9 cellular contexts compared by ENCODE assay signal in the genomic region with DNA sequence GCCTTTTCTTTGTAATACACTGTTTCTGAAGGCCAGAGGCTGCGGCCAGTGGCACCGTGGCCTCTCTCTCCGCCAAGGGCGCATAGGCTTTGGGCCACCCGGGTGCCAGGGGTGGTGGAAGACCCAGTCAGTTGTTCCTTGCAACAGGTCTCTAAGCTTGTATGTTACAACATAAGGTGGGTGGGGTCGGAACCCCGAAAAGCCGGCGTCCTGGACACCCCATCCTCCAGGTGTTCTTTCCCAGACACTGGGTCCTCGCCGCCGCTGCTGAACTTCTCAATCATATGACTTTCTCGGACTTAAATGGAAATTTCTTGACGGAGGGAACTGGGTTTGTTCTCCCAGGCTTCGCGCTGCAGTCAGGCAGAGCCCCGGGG. TPM values are rescaled to one million over a fixed set of nuclear protein-coding genes. Genes with fewer than 3 reads are reported as not detected.
DNase-seq lines count a peak whose midpoint lies in the region; ATAC-seq, FAIRE-seq and TF ChIP-seq lines count a peak whose summit lies in the region.
"Had no signal": no experiment of that assay in that cellular context is flagged by ENCODE, and none has a peak within 500 bp of the region (broad histone marks: within the 10 kb centered on the region; RNA-seq: fewer than 3 reads in every experiment).

No MANE protein-coding gene starts in this region.

- peaks cover 19% of the 10 kb centered on the region for H3K27me3 Mint-ChIP-seq in activated CD4-positive, alpha-beta T cell treated with anti-CD3 and anti-CD28 coated beads for 36 hours
- H3K27me3 Mint-ChIP-seq in astrocyte (ENCODE audit: low read depth, unreplicated experiment) (peaks cover 23% of the 10 kb centered on the region), mesothelial cell of epicardium (ENCODE audit: low read depth) (peaks cover 51% of the 10 kb centered on the region)

- FAIRE-seq in astrocyte (lab: Jason Lieb, UNC) = no peak

- intact Hi-C loops in activated CD4-positive, alpha-beta T cell treated with anti-CD3 and anti-CD28 coated beads for 36 hours (cut with DNase I, micrococcal nuclease) = loop anchor here (5.0 to 10.0 kb wide), 9 partner anchors 124 to 901 kb away; a partner anchor contains a TSS
- intact Hi-C loops in tibial artery (cut with DNase I; ENCODE audit: low total_unique reads) = no loop called here

- no peaks in the 10 kb centered on the region for H3K27me3 ChIP-seq in astrocyte (ENCODE audit: insufficient read depth, low read length)
- H3K27me3 ChIP-seq in tibial artery = no peaks in the 10 kb centered on the region

- ATAC-seq in activated CD4-positive, alpha-beta T cell treated with anti-CD3 and anti-CD28 coated beads for 36 hours = no peak
- ATAC-seq in GM21381 (IDR thresholded peaks at IDR 0.05; ENCODE audit: unreplicated experiment) (no peak), HG03469 (IDR thresholded peaks at IDR 0.05; ENCODE audit: unreplicated experiment) (no peak)

- peak overlapping the region; percentile 93 for H3K27ac Mint-ChIP-seq in activated CD4-positive, alpha-beta T cell treated with anti-CD3 and anti-CD28 coated beads for 36 hours
- H3K27ac Mint-ChIP-seq in astrocyte (ENCODE audit: unreplicated experiment) = peak overlapping the region; percentile 26
- no peak overlapping the region for H3K27ac Mint-ChIP-seq in mesothelial cell of epicardium

- no peaks in the 10 kb centered on the region for H4K20me1 ChIP-seq in astrocyte (ENCODE audit: insufficient read depth, low read length)

- CTCF ChIA-PET in activated CD4-positive, alpha-beta T cell treated with anti-CD3 and anti-CD28 coated beads for 36 hours (lab: Charles Lee) = interaction anchor here (0.8 to 2.0 kb wide), 6 partner anchors 9 to 705 kb away, joined by 3 to 5 read pairs (median 4); no protein-coding TSS in a partner anchor

- DNase-seq in activated CD4-positive, alpha-beta T cell treated with anti-CD3 and anti-CD28 coated beads for 36 hours = peak; percentile 31
- no peak for DNase-seq in activated CD4-positive, alpha-beta T cell treated with anti-CD3 and anti-CD28 coated beads, Interleukin-2, amount 50 U/mL, for 1 hour
- DNase-seq in astrocyte (ENCODE audit: low read depth) (no peak), mesothelial cell of epicardium (ENCODE audit: low spot score in 2 of 2, unreplicated experiment in 2 of 2) (no peak), tibial artery (no peak), COLO668 (lab: John Stamatoyannopoulos, UW; ENCODE audit: unreplicated experiment) (no peak)

- H3K4me1 Mint-ChIP-seq in activated CD4-positive, alpha-beta T cell treated with anti-CD3 and anti-CD28 coated beads for 36 hours = peaks cover 54% of the 10 kb centered on the region
- H3K4me1 Mint-ChIP-seq in astrocyte (ENCODE audit: low read depth, unreplicated experiment) (peaks cover 9% of the 10 kb centered on the region), mesothelial cell of epicardium (peaks cover 37% of the 10 kb centered on the region)

- H2AFZ ChIP-seq in astrocyte (ENCODE audit: low read depth, low read length) = peak overlapping the region; percentile 91

- peak overlapping the region; percentile 64 for H3K4me3 Mint-ChIP-seq in activated CD4-positive, alpha-beta T cell treated with anti-CD3 and anti-CD28 coated beads for 36 hours
- H3K4me3 Mint-ChIP-seq in astrocyte (ENCODE audit: unreplicated experiment) (peak overlapping the region; percentile 74), mesothelial cell of epicardium (peak overlapping the region; percentile 70)

- H3K4me1 ChIP-seq in astrocyte (ENCODE audit: insufficient read depth, low read length) (peaks cover 22% of the 10 kb centered on the region), tibial artery (peaks cover 0 to 25% (median 12%) of the 10 kb centered on the region in 4 donors)

- H3K79me2 ChIP-seq in astrocyte (ENCODE audit: insufficient read depth, low read length) = peaks cover 16% of the 10 kb centered on the region

- H3K9me3 ChIP-seq in astrocyte (ENCODE audit: insufficient read depth, low read depth, low read length) = no peaks in the 10 kb centered on the region
- no peaks in the 10 kb centered on the region for H3K9me3 ChIP-seq in tibial artery

- H3K4me3 ChIP-seq in astrocyte (ENCODE audit: insufficient read depth, low read depth, low read length) (peak overlapping the region; percentile 70), tibial artery (peak overlapping the region; percentile 63 to 76)

- no peaks in the 10 kb centered on the region for H3K36me3 ChIP-seq in astrocyte (ENCODE audit: insufficient read depth, low read length)
- no peaks in the 10 kb centered on the region for H3K36me3 ChIP-seq in tibial artery

- peak overlapping the region; percentile 98 for H3K4me2 ChIP-seq in astrocyte (ENCODE audit: low read length)

- peak overlapping the region; percentile 71 for H3K9ac ChIP-seq in astrocyte (ENCODE audit: low read length)

- H3K36me3 Mint-ChIP-seq in activated CD4-positive, alpha-beta T cell treated with anti-CD3 and anti-CD28 coated beads for 36 hours (ENCODE audit: low read depth) = no peaks in the 10 kb centered on the region
- H3K36me3 Mint-ChIP-seq in astrocyte (ENCODE audit: low read depth, unreplicated experiment) (no peaks in the 10 kb centered on the region), mesothelial cell of epicardium (no peaks in the 10 kb centered on the region)

- POLR2A ChIA-PET in activated CD4-positive, alpha-beta T cell treated with anti-CD3 and anti-CD28 coated beads for 36 hours (lab: Charles Lee) = no interaction called here

- no peaks in the 10 kb centered on the region for H3K9me3 Mint-ChIP-seq in activated CD4-positive, alpha-beta T cell treated with anti-CD3 and anti-CD28 coated beads for 36 hours (ENCODE audit: low read depth)
- H3K9me3 Mint-ChIP-seq in astrocyte (ENCODE audit: unreplicated experiment) = no peaks in the 10 kb centered on the region
- no peaks in the 10 kb centered on the region for H3K9me3 Mint-ChIP-seq in mesothelial cell of epicardium

- no peak overlapping the region for H3K27ac ChIP-seq in astrocyte (ENCODE audit: low read depth, low read length)
- peak overlapping the region; percentile 75 to 79 for H3K27ac ChIP-seq in tibial artery

- TF ChIP-seq CTCF in astrocyte (IDR thresholded peaks at IDR 0.05; ENCODE audit: insufficient read depth, low read depth, low read length) = no peak
- TF ChIP-seq CTCF in mesothelial cell of epicardium (IDR thresholded peaks at IDR 0.05; ENCODE audit: unreplicated experiment) = no peak
- no peak for TF ChIP-seq CTCF in tibial artery (IDR thresholded peaks at IDR 0.05)

RNA-seq across cellular contexts. Expression of a gene that starts 1.0 kb away (rescaled TPM):
- total RNA-seq in activated CD4-positive, alpha-beta T cell treated with anti-CD3 and anti-CD28 coated beads for 36 hours = 1 to 10 TPM; 5.1 to 5.5 TPM
- total RNA-seq in astrocyte = 0.43 and 2.0 TPM in 2 replicates
- total RNA-seq in mesothelial cell of epicardium = 4.8 to 5.4 TPM (median 5.2 TPM) in 3 replicates
- total RNA-seq: RPMI7951 had no signal
